Comparison of ENCODE assay signal across 1 cellular context in the genomic region with DNA sequence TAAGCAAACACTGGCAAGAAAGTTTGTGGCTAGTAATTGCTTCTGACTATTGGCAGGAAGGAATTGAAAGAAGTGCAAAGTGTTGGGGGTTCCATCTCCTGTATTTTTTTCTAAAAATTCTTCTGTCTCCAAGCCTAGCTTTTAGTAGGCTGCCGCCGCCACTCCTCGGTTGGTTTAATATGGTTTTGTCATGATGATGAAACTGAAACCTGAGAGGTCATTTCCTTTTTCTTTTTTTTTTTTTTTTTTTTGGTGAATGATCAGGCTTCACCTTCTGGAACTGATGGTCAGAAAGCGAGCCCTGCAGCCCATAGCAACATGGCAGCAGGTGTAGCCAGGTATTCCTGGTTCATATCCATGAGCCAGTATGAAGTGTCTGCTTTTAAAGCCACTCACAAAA.
TF ChIP-seq lines count a peak whose summit lies in the region.

No MANE protein-coding gene starts in this region.

TF ChIP-seq in IMR-90, 13 proteins besides CTCF, POLR2A, EP300 and RAD21 (continued from another document):
- TF ChIP-seq MAFK (IDR thresholded peaks at IDR 0.05; ENCODE audit: low read depth, low read length) (no peak), RCOR1 (IDR thresholded peaks at IDR 0.05; ENCODE audit: insufficient replicate concordance, low read length) (no peak)
